8 cellular contexts compared by ENCODE assay signal in the genomic region with DNA sequence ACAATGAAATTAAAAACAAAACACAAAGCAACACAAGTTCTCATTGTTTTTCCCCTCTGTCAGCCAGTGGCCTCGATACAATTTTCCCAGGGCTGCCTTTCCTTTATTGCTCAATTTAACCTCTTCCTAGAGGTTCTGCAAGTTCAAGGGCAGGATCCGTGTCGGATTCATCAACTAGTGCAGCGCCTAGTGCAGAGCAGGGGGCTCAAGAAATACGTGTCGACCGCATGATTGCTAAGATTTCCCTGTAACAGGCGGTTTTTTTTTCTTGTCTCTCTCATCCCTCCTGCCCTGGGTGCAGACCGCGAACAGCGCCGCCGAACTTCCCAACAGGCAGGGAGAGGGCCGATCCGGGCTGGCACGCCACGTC. TPM values are rescaled to one million over a fixed set of nuclear protein-coding genes. Genes with fewer than 3 reads are reported as not detected.
DNase-seq lines count a peak whose midpoint lies in the region; ATAC-seq and TF ChIP-seq lines count a peak whose summit lies in the region.

No MANE protein-coding gene starts in this region.

- 0 out of 3 replicates have a peak, but pooled peaks cover 5% of the 10 kb centered on the region for H3K9me3 Mint-ChIP-seq in GM23338

- H3K4me3 Mint-ChIP-seq in GM23338 = peak overlapping the region; percentile 88

- H3K36me3 ChIP-seq in GM23338 (ENCODE audit: insufficient read depth) = no peaks in the 10 kb centered on the region
- no peaks in the 10 kb centered on the region for H3K36me3 ChIP-seq in OCI-LY7 (ENCODE audit: insufficient read depth, low read length)
- H3K36me3 ChIP-seq in muscle layer of duodenum (ENCODE audit: control insufficient read depth in 1 of 2, insufficient read depth in 2 of 2, low read length in 2 of 2) = peaks cover 3 to 10% of the 10 kb centered on the region in 2 donors

- H4K20me1 ChIP-seq in GM23338 (replicated peaks; ENCODE audit: insufficient read depth) (no peaks in the 10 kb centered on the region), OCI-LY7 (ENCODE audit: insufficient read depth, low read length) (no peaks in the 10 kb centered on the region)

- POLR2A ChIA-PET in OCI-LY7 (lab: Charles Lee) = no interaction called here

- peak overlapping the region; percentile 95 for H2AFZ ChIP-seq in GM23338
- H2AFZ ChIP-seq in OCI-LY7 (ENCODE audit: low read length) = peak overlapping the region; percentile 55; the same call in 1 of the 2 replicates

- no peaks in the 10 kb centered on the region for H3K9me2 ChIP-seq in GM23338 (ENCODE audit: insufficient read depth)
- no peaks in the 10 kb centered on the region for H3K9me2 ChIP-seq in OCI-LY7 (ENCODE audit: insufficient read depth, low read length)

- H3K27me3 ChIP-seq in GM23338 (ENCODE audit: insufficient read depth) (peaks cover 53% of the 10 kb centered on the region), muscle layer of duodenum (ENCODE audit: low read depth, low read length) (no peaks in the 10 kb centered on the region)

- peaks cover 18% of the 10 kb centered on the region for H3F3A ChIP-seq in GM23338 (replicated peaks; ENCODE audit: low read depth)

- peaks cover 26% of the 10 kb centered on the region for H3K4me1 Mint-ChIP-seq in GM23338

- in situ Hi-C loops in GM13977 (cut with MboI; ENCODE audit: low pct_unique_long_range_greater_than_20kb, low sequenced_read_pairs, unreplicated experiment) = loop anchor here (10.0 kb wide), 1 partner anchor 263 kb away; no protein-coding TSS in a partner anchor

- peaks cover 19% of the 10 kb centered on the region for H3K4me1 ChIP-seq in GM23338 (ENCODE audit: insufficient read depth)
- H3K4me1 ChIP-seq in OCI-LY7 (ENCODE audit: insufficient read depth, low read length, poor library complexity, severe bottlenecking) = peaks cover 26% of the 10 kb centered on the region
- peaks cover 3 to 9% of the 10 kb centered on the region in 2 donors for H3K4me1 ChIP-seq in muscle layer of duodenum (ENCODE audit: control insufficient read depth in 1 of 2, insufficient read depth in 2 of 2, low read length in 2 of 2)

- intact Hi-C loops in OCI-LY7 (cut with micrococcal nuclease; ENCODE audit: unreplicated experiment) = loop anchor here (5.0 kb wide), 1 partner anchor 266 kb away; no protein-coding TSS in a partner anchor

- H3K27ac Mint-ChIP-seq in GM23338 = no peak overlapping the region

- no peaks in the 10 kb centered on the region; the same call in 2 of the 3 replicates for H3K36me3 Mint-ChIP-seq in GM23338 (ENCODE audit: low read depth)

- H3K27me3 Mint-ChIP-seq in GM23338 (ENCODE audit: insufficient read depth, low read depth, poor library complexity) = peaks cover 42% of the 10 kb centered on the region

- TF ChIP-seq CTCF in GM23338 (conservative IDR thresholded peaks at IDR 0.05; ENCODE audit: low read depth in 2 of 2) = no peak
- 0 out of 2 replicates have a peak, but pooled peaks have one; percentile 11 for TF ChIP-seq CTCF in OCI-LY7 (conservative IDR thresholded peaks at IDR 0.05; ENCODE audit: low read length)
- no peak for TF ChIP-seq CTCF in cardiac fibroblast (IDR thresholded peaks at IDR 0.05; ENCODE audit: low read depth, low read length)
- TF ChIP-seq CTCF in GM13977 (IDR thresholded peaks at IDR 0.05; ENCODE audit: extremely low read depth, insufficient read depth, missing control alignments) = no peak

- ATAC-seq in GM23338 = no peak
- no peak for ATAC-seq in HG03460 (IDR thresholded peaks at IDR 0.05; ENCODE audit: unreplicated experiment)

- CTCF ChIA-PET in OCI-LY7 (lab: Charles Lee; ENCODE audit: unreplicated experiment) = no interaction called here

- no peaks in the 10 kb centered on the region for H3K9me3 ChIP-seq in OCI-LY7 (ENCODE audit: low read length)
- H3K9me3 ChIP-seq in muscle layer of duodenum (ENCODE audit: control insufficient read depth in 1 of 2, low read length in 2 of 2) = no peaks in the 10 kb centered on the region

- DNase-seq in GM23338 (ENCODE audit: low spot score) = peak; percentile 66
- DNase-seq in OCI-LY7 (ENCODE audit: low spot score) = no peak
- no peak for DNase-seq in cardiac fibroblast (ENCODE audit: low read depth in 2 of 2)
- DNase-seq in cortex of kidney (lab: John Stamatoyannopoulos, UW) = no peak
- DNase-seq in GM03348 (ENCODE audit: low spot score) = no peak
- no peak for DNase-seq in GM13977 (ENCODE audit: low spot score)

- no TSS peak for BruUV-seq in OCI-LY7 (replicated peaks; lab: Mats Ljungman, UMichigan)

- no peaks in the 10 kb centered on the region for H3K79me2 ChIP-seq in GM23338 (replicated peaks; ENCODE audit: insufficient read depth)
- H3K79me2 ChIP-seq in OCI-LY7 (ENCODE audit: insufficient read depth, low read depth, low read length) = no peaks in the 10 kb centered on the region

- H3K4me2 ChIP-seq in GM23338 = peak overlapping the region; percentile 94
- H3K4me2 ChIP-seq in OCI-LY7 (ENCODE audit: low read length) = peak overlapping the region; percentile 84

- H3K27ac ChIP-seq in GM23338 (ENCODE audit: low read depth) (no peak overlapping the region), OCI-LY7 (ENCODE audit: low read depth, low read length, poor library complexity, severe bottlenecking) (no peak overlapping the region), muscle layer of duodenum (ENCODE audit: low read length) (peak overlapping the region; percentile 99)

- H3K4me3 ChIP-seq in GM23338 (peak overlapping the region; percentile 91), OCI-LY7 (ENCODE audit: low read depth, low read length, poor library complexity, severe bottlenecking) (peak overlapping the region; percentile 65), cardiac fibroblast (replicated peaks in 1 of 2; ENCODE audit: low read depth in 2 of 2, low read length in 2 of 2) (peak overlapping the region; percentile 50 to 59), muscle layer of duodenum (ENCODE audit: low read depth in 1 of 2, low read length in 2 of 2) (peak overlapping the region; percentile 64 to 87)

TF ChIP-seq in GM23338, 12 proteins besides CTCF, POLR2A, EP300 and RAD21:
- TF ChIP-seq NANOG (IDR thresholded peaks at IDR 0.05; ENCODE audit: borderline replicate concordance) (no peak), EZH2 (IDR thresholded peaks at IDR 0.05; ENCODE audit: low read depth, unreplicated experiment) (peak; percentile 39), ZNF114 (CRISPR knock-in tag; IDR thresholded peaks at IDR 0.05) (no peak)
TF ChIP-seq in GM23338: peak in this region for 1.

RNA-seq across cellular contexts. Expression of gene BHLHE40, which starts 1.4 kb away (rescaled TPM):
- total RNA-seq in GM23338 (2014; rRNA removed; shearing (Covaris generic)) = 1.7 and 2.2 TPM in 2 replicates
- 1.7 and 2.0 TPM in 2 replicates for polyA plus RNA-seq in GM23338 (2016; fragmentation: Nextera tagmentation; extraction: Ambion mirVana)
- 0.05 and 0.35 TPM in 2 replicates for total RNA-seq in OCI-LY7 (2014; rRNA removed; shearing (Covaris generic))
- 0.11 TPM in 1 of 2 replicates, not detected in the other for total RNA-seq in OCI-LY7 (2022)
